19 cellular contexts compared by ENCODE assay signal in the genomic region with DNA sequence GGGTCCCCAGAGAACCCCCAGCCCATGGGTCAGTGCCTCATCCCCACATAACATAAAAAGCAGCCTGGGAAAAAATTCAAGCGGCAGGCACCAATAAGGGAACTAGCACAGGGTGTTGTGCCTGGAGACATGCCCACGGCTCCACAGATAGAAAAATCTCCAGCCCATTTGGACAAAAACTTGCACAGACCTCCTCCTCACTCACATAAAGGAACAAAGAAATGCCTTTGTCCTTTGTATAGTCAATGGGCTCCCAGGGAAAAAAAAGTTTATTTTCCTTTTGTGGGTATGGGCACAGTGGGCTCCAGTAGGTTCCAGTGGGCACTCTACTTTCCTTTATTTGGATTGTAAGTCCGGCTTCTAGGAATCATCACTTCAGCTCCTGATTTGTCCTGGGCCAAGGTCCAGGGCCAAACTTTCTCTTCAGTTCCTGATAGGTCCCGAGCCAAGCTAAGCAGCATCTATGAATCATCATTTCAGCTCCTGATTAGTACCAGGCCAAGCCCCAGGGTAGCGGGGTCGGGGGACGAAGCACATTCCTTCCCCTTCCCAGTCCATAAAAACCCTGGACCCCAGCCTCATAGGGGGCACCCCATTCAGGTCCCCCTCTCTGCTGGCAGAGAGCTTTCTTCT. TPM values are rescaled to one million over a fixed set of nuclear protein-coding genes. Genes with fewer than 3 reads are reported as not detected.
A peak's percentile ranks its signal among the peaks of the same experiment; 100 is the strongest.
DNase-seq lines count a peak whose midpoint lies in the region; ATAC-seq and TF ChIP-seq lines count a peak whose summit lies in the region.
"Had no signal": no experiment of that assay in that cellular context is flagged by ENCODE, and none has a peak within 500 bp of the region (broad histone marks: within the 10 kb centered on the region; RNA-seq: fewer than 3 reads in every experiment).

No MANE protein-coding gene starts in this region.

- intact Hi-C loops in body of pancreas (cut with DNase I): no loop called here

- TF ChIP-seq CTCF in H9 (conservative IDR thresholded peaks at IDR 0.05) (no peak), body of pancreas (IDR thresholded peaks at IDR 0.05) (no peak)

- H3K27ac ChIP-seq in H9 (ENCODE audit: insufficient read length, low read depth, low read length): no peak overlapping the region
- H3K27ac ChIP-seq in body of pancreas: peak overlapping the region in 3 of 4 donors; percentile 48 to 81 (median 65)

- no peaks in the 10 kb centered on the region for H3K36me3 ChIP-seq in body of pancreas (replicated peaks in 1 of 2; ENCODE audit: insufficient read depth in 1 of 2, low read depth in 2 of 2)

- H3K27me3 Mint-ChIP-seq in H9 (ENCODE audit: low read depth): peaks cover 2% of the 10 kb centered on the region; the same call in 1 of the 2 replicates
- H3K27me3 Mint-ChIP-seq: activated B cell treated with CpG ODN at 0.5 μM for 24 hours; effector memory CD8-positive, alpha-beta T cell had no signal

- H2BK15ac ChIP-seq in H9 (ENCODE audit: low read depth, low read length): no peak overlapping the region

- H3K4me3 Mint-ChIP-seq in H9: no peak overlapping the region
- H3K4me3 Mint-ChIP-seq: activated B cell treated with CpG ODN at 0.5 μM for 24 hours; CD8-positive, alpha-beta T cell; effector memory CD8-positive, alpha-beta T cell; HFFc6; T-helper 1 cell treated with Interleukin-12 subunit alpha and Interleukin-12 subunit beta and Interleukin-4 antibody, amounts not matched to agents 30 μg/mL and 1 μg/mL, for 36 hours had no signal

- no peaks in the 10 kb centered on the region for H3K27me3 ChIP-seq in H9 (ENCODE audit: insufficient read depth, low read length)
- H3K27me3 ChIP-seq in body of pancreas: no peaks in the 10 kb centered on the region

- H3K18ac ChIP-seq in H9 (ENCODE audit: insufficient read length, low read depth, low read length): no peak overlapping the region

- no peaks in the 10 kb centered on the region for H3K79me2 ChIP-seq in H9 (ENCODE audit: insufficient read depth, low read length)

- no peak overlapping the region for H2AK5ac ChIP-seq in H9 (ENCODE audit: insufficient read length, low read length)

- no peak overlapping the region for H2BK120ac ChIP-seq in H9 (ENCODE audit: low read depth, low read length, poor library complexity, severe bottlenecking)

- no peak overlapping the region for H3K56ac ChIP-seq in H9 (ENCODE audit: insufficient read length, low read depth, low read length)

- no peak overlapping the region for H2BK5ac ChIP-seq in H9 (ENCODE audit: insufficient read length, low read length)

- no peak for DNase-seq in H9
- DNase-seq in body of pancreas: peak in 3 of 4 donors; percentile 17 to 46 (median 33)
- DNase-seq in left lobe of liver (ENCODE audit: low spot score): no peak
- peak; percentile 36 for DNase-seq in putamen (ENCODE audit: low spot score)
- no peak for DNase-seq in T-helper 9 cell
- DNase-seq in GM03348 (ENCODE audit: low spot score): no peak
- DNase-seq in GM19238 (ENCODE audit: insufficient read length, low spot score): no peak
- DNase-seq: activated B cell treated with CpG ODN at 0.5 μM for 24 hours; activated CD8-positive, alpha-beta memory T cell treated with anti-CD3 and anti-CD28 coated beads for 24 hours; CD8-positive, alpha-beta T cell; central memory CD4-positive, alpha-beta T cell; DND-41; effector memory CD8-positive, alpha-beta T cell; HFFc6; NCI-H146; NCI-H446; stimulated activated naive CD4-positive, alpha-beta T cell treated with Interleukin-2 at 50 U/mL for 16 hours had no signal

- no peak overlapping the region for H3T11ph ChIP-seq in H9 (ENCODE audit: low read length)

- H2BK12ac ChIP-seq in H9 (ENCODE audit: insufficient read length, low read depth, low read length): no peak overlapping the region

- H3K4me1 Mint-ChIP-seq in H9: peaks cover 10% of the 10 kb centered on the region in 2 experiments

- H3K14ac ChIP-seq in H9 (ENCODE audit: insufficient read depth, low read length): no peak overlapping the region

- ATAC-seq in body of pancreas (no peak), left lobe of liver (peak; percentile 13), GM21526 (IDR thresholded peaks at IDR 0.05; ENCODE audit: low FRiP score, unreplicated experiment) (no peak)
- ATAC-seq: CD8-positive, alpha-beta T cell; effector memory CD8-positive, alpha-beta T cell had no signal

- H3K79me1 ChIP-seq in H9 (ENCODE audit: insufficient read depth, low read depth, low read length, poor library complexity, severe bottlenecking): no peaks in the 10 kb centered on the region

- peak overlapping the region in 2 of 3 experiments; percentile 73 to 80; a peak in 2 of 7 replicates for H3K27ac Mint-ChIP-seq in H9
- H3K27ac Mint-ChIP-seq: activated B cell treated with CpG ODN at 0.5 μM for 24 hours; CD8-positive, alpha-beta T cell; effector memory CD8-positive, alpha-beta T cell; HFFc6; T-helper 1 cell treated with Interleukin-12 subunit alpha and Interleukin-12 subunit beta and Interleukin-4 antibody, amounts not matched to agents 30 μg/mL and 1 μg/mL, for 36 hours had no signal

- no peak overlapping the region for H3K4ac ChIP-seq in H9 (ENCODE audit: low read depth, low read length)

- no peak overlapping the region for H3K23ac ChIP-seq in H9 (ENCODE audit: insufficient read length, low read depth, low read length)

- H3K9me3 ChIP-seq in H9 (ENCODE audit: control insufficient read depth, low read depth, low read length) (no peaks in the 10 kb centered on the region), body of pancreas (no peaks in the 10 kb centered on the region)

- H3K4me1 ChIP-seq in H9 (ENCODE audit: insufficient read depth, low read length) (no peaks in the 10 kb centered on the region), body of pancreas (peaks cover 23% of the 10 kb centered on the region)

- no peak for TF ChIP-seq POLR2A in body of pancreas (IDR thresholded peaks at IDR 0.05)

- WGBS in H9 (ENCODE audit: extremely low coverage, insufficient read length, low lambda C conversion rate): no CpG with 5 or more reads among the region's 7 CpGs
- 63 to 67% methylated on average over 5 to 7 of the region's 7 CpGs for WGBS in body of pancreas, 2 donors

- H3K36me3 Mint-ChIP-seq in H9 (ENCODE audit: insufficient read depth in 1 of 3, low read depth in 3 of 3): no peaks in the 10 kb centered on the region

- H4K5ac ChIP-seq in H9 (ENCODE audit: insufficient read length, low read depth, low read length): no peak overlapping the region

- no peaks in the 10 kb centered on the region for H4K20me1 ChIP-seq in H9 (ENCODE audit: control insufficient read depth, insufficient read depth, insufficient read length)

- H3K4me3 ChIP-seq in body of pancreas: no peak overlapping the region

- H3K23me2 ChIP-seq in H9 (ENCODE audit: insufficient read length, low read depth, low read length, poor library complexity, severe bottlenecking): peaks cover 3% of the 10 kb centered on the region

- H2BK20ac ChIP-seq in H9 (ENCODE audit: low read depth, low read length, poor library complexity, severe bottlenecking): peak overlapping the region; percentile 99

- H3K9ac ChIP-seq in H9 (ENCODE audit: extremely low read depth, insufficient read length, low read length): no peak overlapping the region

- H3K9me3 Mint-ChIP-seq in H9: no peaks in the 10 kb centered on the region
- H3K9me3 Mint-ChIP-seq: activated B cell treated with CpG ODN at 0.5 μM for 24 hours; CD8-positive, alpha-beta T cell; effector memory CD8-positive, alpha-beta T cell; HFFc6; T-helper 1 cell treated with Interleukin-12 subunit alpha and Interleukin-12 subunit beta and Interleukin-4 antibody, amounts not matched to agents 30 μg/mL and 1 μg/mL, for 36 hours had no signal

- no peak overlapping the region for H4K8ac ChIP-seq in H9 (replicated peaks; ENCODE audit: insufficient read length, low read depth, low read length)

- H4K91ac ChIP-seq in H9 (ENCODE audit: insufficient read length, low read depth, low read length): no peak overlapping the region

- no peak overlapping the region for H2AFZ ChIP-seq in H9 (ENCODE audit: low read length)

- no peak overlapping the region for H3K4me2 ChIP-seq in H9 (ENCODE audit: insufficient read depth, insufficient read length, low read length)

RNA-seq across cellular contexts. Expression of a gene that starts 1.6 kb away (rescaled TPM):
- total RNA-seq in H9 (2021) (not detected in 2 replicates), body of pancreas (under 1 TPM; 0.52 to 0.99 TPM), left lobe of liver (0.20 TPM)

RNA-seq across cellular contexts. Expression of a gene that starts 10.3 kb away (rescaled TPM):
- total RNA-seq in H9 (2021) (16.8 and 18.9 TPM in 2 replicates), body of pancreas (10 to 100 TPM in 1 of 2 donors, 1 to 10 TPM in 1; 7.5 to 13.5 TPM), left lobe of liver (13.3 TPM)

RNA-seq across cellular contexts. Expression of a gene that starts 51.4 kb away (rescaled TPM):
- total RNA-seq in H9 (2021) (160 TPM in 2 replicates), body of pancreas (10 to 100 TPM; 62.0 to 90.3 TPM), left lobe of liver (62.3 TPM)

Comparison
In these comparisons a context has a peak if more than half of its experiments do, and no peak if none do; other contexts are left out.
1. DNase-seq: peak in body of pancreas (3 of 4) and putamen (single experiment); none in H9 (single experiment), left lobe of liver (single experiment), T-helper 9 cell (single experiment), GM03348 (single experiment) and GM19238 (single experiment).